15 cellular contexts compared by ENCODE assay signal in genomic region chr11:111307472-111308108, GRCh38. TPM values are rescaled to one million over a fixed set of nuclear protein-coding genes. Genes with fewer than 3 reads are reported as not detected.
DNase-seq lines count a peak whose midpoint lies in the region; ATAC-seq and TF ChIP-seq lines count a peak whose summit lies in the region.
"Had no signal": no experiment of that assay in that cellular context is flagged by ENCODE, and none has a peak within 500 bp of the region (broad histone marks: within the 10 kb centered on the region; RNA-seq: fewer than 3 reads in every experiment).

No MANE protein-coding gene starts in this region.

- peaks cover 0 to 8% (median 7%) of the 10 kb centered on the region in 4 donors for H3K4me1 ChIP-seq in esophagus muscularis mucosa
- no peaks in the 10 kb centered on the region for H3K4me1 ChIP-seq in left ventricle myocardium inferior
- H3K4me1 ChIP-seq in sigmoid colon = peaks cover 0 to 17% (median 8%) of the 10 kb centered on the region in 4 donors
- H3K4me1 ChIP-seq: heart right ventricle had no signal

- ATAC-seq in GM21367 (IDR thresholded peaks at IDR 0.05; ENCODE audit: unreplicated experiment) = no peak
- ATAC-seq: stimulated activated memory B cell treated with anti-CD40 and anti-IgM and Interleukin-4, amounts not matched to agents 10 μg/mL and 1 μg/mL and 100 μg/mL, for 72 hours; WTC11 had no signal

- TF ChIP-seq EP300 in esophagus muscularis mucosa (IDR thresholded peaks at IDR 0.05) (no peak), sigmoid colon (IDR thresholded peaks at IDR 0.05) (no peak)

- no peak for TF ChIP-seq POLR2A in esophagus muscularis mucosa (IDR thresholded peaks at IDR 0.05; ENCODE audit: low read depth)
- TF ChIP-seq POLR2A in sigmoid colon (IDR thresholded peaks at IDR 0.05) = no peak

- no peaks in the 10 kb centered on the region for H3K27me3 ChIP-seq in esophagus muscularis mucosa
- H3K27me3 ChIP-seq in left ventricle myocardium inferior (ENCODE audit: low read depth) = peaks cover 16% of the 10 kb centered on the region
- no peaks in the 10 kb centered on the region for H3K27me3 ChIP-seq in sigmoid colon
- H3K27me3 ChIP-seq: colonic mucosa, Peyer's patch had no signal

- 96% methylated on average over 3 of the region's 3 CpGs for WGBS in esophagus muscularis mucosa
- 40 to 69% methylated on average over 3 of the region's 3 CpGs for WGBS in sigmoid colon, 2 donors

- no peak overlapping the region for H3K27ac ChIP-seq in esophagus muscularis mucosa (replicated peaks in 1 of 4)
- H3K27ac ChIP-seq in left ventricle myocardium inferior (replicated peaks) = no peak overlapping the region
- no peak overlapping the region for H3K27ac ChIP-seq in sigmoid colon
- H3K27ac ChIP-seq: colonic mucosa, epithelial cell of prostate, heart right ventricle had no signal

- H3K9me3 ChIP-seq in esophagus muscularis mucosa (no peaks in the 10 kb centered on the region), left ventricle myocardium inferior (replicated peaks) (no peaks in the 10 kb centered on the region), sigmoid colon (no peaks in the 10 kb centered on the region)
- H3K9me3 ChIP-seq: colonic mucosa, heart right ventricle, Peyer's patch had no signal

- intact Hi-C loops in esophagus muscularis mucosa (cut with DNase I) = loop anchor here (10.0 kb wide), 1 partner anchor 47 kb away; no protein-coding TSS in a partner anchor
- intact Hi-C loops in left ventricle myocardium inferior (cut with micrococcal nuclease) = no loop called here
- intact Hi-C loops in sigmoid colon (cut with DNase I) = no loop called here

- TF ChIP-seq CTCF in esophagus muscularis mucosa (IDR thresholded peaks at IDR 0.05) (no peak), left ventricle myocardium inferior (IDR thresholded peaks at IDR 0.05; ENCODE audit: borderline replicate concordance) (no peak), sigmoid colon (IDR thresholded peaks at IDR 0.05) (no peak)

- H3K36me3 ChIP-seq in esophagus muscularis mucosa = peaks cover 0 to 5% (median 0%) of the 10 kb centered on the region in 4 donors
- no peaks in the 10 kb centered on the region for H3K36me3 ChIP-seq in left ventricle myocardium inferior
- peaks cover 0 to 4% (median 0%) of the 10 kb centered on the region in 4 donors for H3K36me3 ChIP-seq in sigmoid colon
- H3K36me3 ChIP-seq: colonic mucosa, heart right ventricle, Peyer's patch had no signal

- peak; percentile 80 for DNase-seq in DMS153 treated with DMSO at 0.1 percent for 48 hours (lab: John Stamatoyannopoulos, UW; ENCODE audit: unreplicated experiment)
- peak; percentile 35 for DNase-seq in NCI-H146 (lab: John Stamatoyannopoulos, UW)
- peak; percentile 20 to 65 for DNase-seq in NCI-H524 (lab: John Stamatoyannopoulos, UW)
- DNase-seq in esophagus muscularis mucosa (ENCODE audit: extremely low spot score) = peak; percentile 55
- DNase-seq in left ventricle myocardium inferior = no peak
- no peak for DNase-seq in T-helper 9 cell
- DNase-seq in sigmoid colon = no peak
- DNase-seq: heart right ventricle had no signal

- H3K4me3 ChIP-seq in esophagus muscularis mucosa (no peak overlapping the region), left ventricle myocardium inferior (no peak overlapping the region), sigmoid colon (no peak overlapping the region)
- H3K4me3 ChIP-seq: colonic mucosa, heart right ventricle, Peyer's patch had no signal

RNA-seq across cellular contexts. Expression of gene POU2AF3, which starts 9.2 kb away (rescaled TPM):
- 1 to 10 TPM in 2 of 4 donors, under 1 TPM in 1, not detected in 1; 0.99 to 2.9 (median 2.2) TPM for total RNA-seq in esophagus muscularis mucosa
- 0.38 TPM for total RNA-seq in left ventricle myocardium inferior
- 1 to 10 TPM in 3 of 4 donors, under 1 TPM in 1; 0.68 to 4.7 (median 3.2) TPM for total RNA-seq in sigmoid colon
- 1 to 10 TPM in 2 of 3 donors, under 1 TPM in 1; 0.92 to 5.8 (median 4.8) TPM for polyA plus RNA-seq in sigmoid colon
- polyA plus RNA-seq: keratinocyte had no signal

Comparison
In these comparisons a context has a peak if more than half of its experiments do, and no peak if none do; other contexts are left out.
1. DNase-seq: peak in DMS153 treated with DMSO at 0.1 percent for 48 hours (single experiment), NCI-H146 (single experiment), NCI-H524 (2 of 2) and esophagus muscularis mucosa (single experiment); none in left ventricle myocardium inferior (single experiment), T-helper 9 cell (single experiment) and sigmoid colon (single experiment).